18 cellular contexts compared by ENCODE assay signal in genomic region chr2:46922049-46922448, GRCh38. TPM values are rescaled to one million over a fixed set of nuclear protein-coding genes. Genes with fewer than 3 reads are reported as not detected.
DNase-seq lines count a peak whose midpoint lies in the region; ATAC-seq and TF ChIP-seq lines count a peak whose summit lies in the region.
"Had no signal": no experiment of that assay in that cellular context is flagged by ENCODE, and none has a peak within 500 bp of the region (broad histone marks: within the 10 kb centered on the region; RNA-seq: fewer than 3 reads in every experiment).

No MANE protein-coding gene starts in this region.

- no peak overlapping the region for H2BK15ac ChIP-seq in neuronal stem cell (ENCODE audit: low read length)

- H3K27me3 ChIP-seq in CD4-positive, alpha-beta memory T cell (ENCODE audit: insufficient read depth, low read length) = no peaks in the 10 kb centered on the region
- H3K27me3 ChIP-seq in neuronal stem cell (ENCODE audit: control insufficient read depth in 3 of 3, insufficient read depth in 3 of 3, low read depth in 1 of 3, low read length in 3 of 3) = no peaks in the 10 kb centered on the region

- H3K79me1 ChIP-seq in neuronal stem cell (ENCODE audit: low read depth, low read length) = no peaks in the 10 kb centered on the region

- H3K18ac ChIP-seq in neuronal stem cell (ENCODE audit: low read length) = no peak overlapping the region

- intact Hi-C loops in CD4-positive, alpha-beta memory T cell (cut with micrococcal nuclease) = no loop called here

- no peak overlapping the region for H2BK5ac ChIP-seq in neuronal stem cell (ENCODE audit: low read length)

- peaks cover 28% of the 10 kb centered on the region for H3K4me1 ChIP-seq in CD4-positive, alpha-beta memory T cell (ENCODE audit: insufficient read depth, low read length)
- no peaks in the 10 kb centered on the region for H3K4me1 ChIP-seq in neuronal stem cell (ENCODE audit: control insufficient read depth in 2 of 2, insufficient read depth in 1 of 2, low read depth in 1 of 2, low read length in 2 of 2)

- H3K36me3 ChIP-seq in CD4-positive, alpha-beta memory T cell (ENCODE audit: insufficient read depth, low read length) = no peaks in the 10 kb centered on the region
- H3K36me3 ChIP-seq in neuronal stem cell (replicated peaks in 1 of 2; ENCODE audit: control insufficient read depth in 2 of 2, insufficient read depth in 2 of 2, low read length in 2 of 2) = peaks cover 0 to 6% of the 10 kb centered on the region in 2 donors

- H3K27ac Mint-ChIP-seq in CD4-positive, alpha-beta memory T cell = peak overlapping the region in 4 of 7 donors; percentile 6 to 39 (median 23)
- peak overlapping the region; percentile 41 for H3K27ac Mint-ChIP-seq in T-helper 17 cell
- H3K27ac Mint-ChIP-seq: activated T-cell treated with anti-CD3 and anti-CD28 coated beads, Interleukin-2, amount 50 U/mL, for 24 hours had no signal

- CTCF ChIA-PET in CD4-positive, alpha-beta memory T cell (lab: Charles Lee; ENCODE audit: partially characterized antibody) = interaction anchor here (1.2 to 1.3 kb wide), 2 partner anchors 24 to 63 kb away, joined by 3 read pairs; no protein-coding TSS in a partner anchor

- no peak overlapping the region for H2BK12ac ChIP-seq in neuronal stem cell (ENCODE audit: low read length)

- no peaks in the 10 kb centered on the region for H3K9me3 ChIP-seq in CD4-positive, alpha-beta memory T cell (ENCODE audit: control insufficient read depth in 1 of 2, low read length in 2 of 2)
- H3K9me3 ChIP-seq in T-helper 17 cell (ENCODE audit: control insufficient read depth, low read length, poor library complexity, severe bottlenecking) = no peaks in the 10 kb centered on the region
- peaks cover 5 to 19% of the 10 kb centered on the region in 2 donors for H3K9me3 ChIP-seq in neuronal stem cell (replicated peaks in 1 of 2; ENCODE audit: control insufficient read depth in 2 of 2, insufficient read depth in 1 of 2, low read depth in 1 of 2, low read length in 2 of 2)

- no peak overlapping the region for H3K4me3 Mint-ChIP-seq in CD4-positive, alpha-beta memory T cell
- peak overlapping the region; percentile 7 for H3K4me3 Mint-ChIP-seq in T-helper 17 cell
- H3K4me3 Mint-ChIP-seq: activated CD4-positive, alpha-beta T cell treated with anti-CD3 and anti-CD28 coated beads for 36 hours; activated T-cell treated with anti-CD3 and anti-CD28 coated beads, Interleukin-2, amount 50 U/mL, for 24 hours; immature natural killer cell had no signal

- H2AFZ ChIP-seq in neuronal stem cell (ENCODE audit: low read length) = no peak overlapping the region

- H3K27ac ChIP-seq in CD4-positive, alpha-beta memory T cell (ENCODE audit: low read depth, low read length) = no peak overlapping the region
- H3K27ac ChIP-seq in neuronal stem cell (replicated peaks; ENCODE audit: low read length) = no peak overlapping the region
- H3K27ac ChIP-seq: KMS-11 had no signal

- no peak overlapping the region for H3K4ac ChIP-seq in neuronal stem cell (ENCODE audit: low read length)

- H2BK120ac ChIP-seq in neuronal stem cell (ENCODE audit: low read depth, low read length) = no peak overlapping the region

- H3K27me3 Mint-ChIP-seq in CD4-positive, alpha-beta memory T cell = no peaks in the 10 kb centered on the region
- no peaks in the 10 kb centered on the region for H3K27me3 Mint-ChIP-seq in T-helper 17 cell
- H3K27me3 Mint-ChIP-seq: activated CD4-positive, alpha-beta T cell treated with anti-CD3 and anti-CD28 coated beads for 36 hours; activated T-cell treated with anti-CD3 and anti-CD28 coated beads, Interleukin-2, amount 50 U/mL, for 24 hours had no signal

- no peak overlapping the region for H3K4me3 ChIP-seq in CD4-positive, alpha-beta memory T cell (ENCODE audit: low read length in 2 of 2)
- no peak overlapping the region for H3K4me3 ChIP-seq in fibroblast of pulmonary artery (replicated peaks; ENCODE audit: low read depth, low read length)
- no peak overlapping the region for H3K4me3 ChIP-seq in neuronal stem cell (ENCODE audit: low read length in 2 of 2)

- TF ChIP-seq CTCF in fibroblast of pulmonary artery (IDR thresholded peaks at IDR 0.05; ENCODE audit: low read length, missing control alignments) = no peak

- no peak overlapping the region for H4K8ac ChIP-seq in neuronal stem cell (ENCODE audit: low read depth, low read length)

- no peak overlapping the region for H3K14ac ChIP-seq in neuronal stem cell (ENCODE audit: low read length)

- no peak for DNase-seq in CD4-positive, alpha-beta memory T cell
- peak; percentile 59 for DNase-seq in HPDE6-E6E7 (ENCODE audit: extremely low spot score)
- no peak for DNase-seq in T-helper 17 cell
- DNase-seq in fibroblast of pulmonary artery (ENCODE audit: low read depth) = peak; percentile 50
- DNase-seq in neuronal stem cell (ENCODE audit: low spot score) = no peak
- no peak for DNase-seq in NK-92 treated with Interleukin-12 subunit alpha and Interleukin-12 subunit beta, amount 100 ng/mL, for 24 hours (lab: John Stamatoyannopoulos, UW)
- no peak for DNase-seq in activated CD8-positive, alpha-beta memory T cell treated with anti-CD3 and anti-CD28 coated beads, Interleukin-2, amount 50 U/mL, for 4 hours
- DNase-seq in NCI-H524 treated with DMSO at 0.1 percent for 48 hours (lab: John Stamatoyannopoulos, UW) = no peak
- DNase-seq: activated CD4-positive, alpha-beta T cell treated with anti-CD3 and anti-CD28 coated beads for 36 hours; activated T-cell treated with anti-CD3 and anti-CD28 coated beads, Interleukin-2, amount 50 U/mL, for 24 hours; amniotic stem cell; glutamatergic neuron; immature natural killer cell; NCI-H2029; NCI-H69; retina; substantia nigra had no signal

- ATAC-seq in T-helper 17 cell = no peak
- ATAC-seq: activated CD4-positive, alpha-beta T cell treated with anti-CD3 and anti-CD28 coated beads for 36 hours had no signal

- no peak overlapping the region for H2AK5ac ChIP-seq in neuronal stem cell (ENCODE audit: low read depth, low read length)

- peaks cover 0 to 12% (median 6%) of the 10 kb centered on the region in 8 donors for H3K9me3 Mint-ChIP-seq in CD4-positive, alpha-beta memory T cell

- no peak overlapping the region for H3K23ac ChIP-seq in neuronal stem cell (ENCODE audit: low read depth, low read length, poor library complexity)

- no peak overlapping the region for H3K9ac ChIP-seq in neuronal stem cell (ENCODE audit: low read depth, low read length, poor library complexity)
- H3K9ac ChIP-seq: KMS-11 had no signal

- no peak overlapping the region for H3K4me2 ChIP-seq in neuronal stem cell (ENCODE audit: insufficient read depth, low read length, poor library complexity, severe bottlenecking)
- H3K4me2 ChIP-seq: KMS-11 had no signal

- H4K91ac ChIP-seq in neuronal stem cell (ENCODE audit: low read depth, low read length, poor library complexity) = no peak overlapping the region

- WGBS in neuronal stem cell (ENCODE audit: extremely low coverage in 2 of 2, insufficient read length in 2 of 2, insufficient replicate concordance in 1 of 2), 2 donors = no CpG with 5 or more reads among the region's 4 CpGs

- POLR2A ChIA-PET in CD4-positive, alpha-beta memory T cell (lab: Charles Lee; ENCODE audit: partially characterized antibody) = no interaction called here

- peaks cover 20 to 34% (median 26%) of the 10 kb centered on the region in 4 donors for H3K4me1 Mint-ChIP-seq in CD4-positive, alpha-beta memory T cell
- H3K4me1 Mint-ChIP-seq in T-helper 17 cell = peaks cover 23% of the 10 kb centered on the region

- peaks cover 10 to 12% of the 10 kb centered on the region in 2 donors for H3K36me3 Mint-ChIP-seq in CD4-positive, alpha-beta memory T cell
- H3K36me3 Mint-ChIP-seq in T-helper 17 cell (ENCODE audit: low read depth) = peaks cover 2% of the 10 kb centered on the region

RNA-seq across cellular contexts. Expression of gene MCFD2, which starts 6.4 kb away (rescaled TPM):
- total RNA-seq in CD4-positive, alpha-beta memory T cell = 10 to 100 TPM; 39.1 to 43.8 TPM
- polyA plus RNA-seq in CD4-positive, alpha-beta memory T cell = 10 to 100 TPM; 25.1 to 29.2 TPM
- 10 to 100 TPM; 29.0 to 41.9 TPM for total RNA-seq in T-helper 17 cell
- 56.7 TPM for polyA plus RNA-seq in neuronal stem cell (2013, experiment 1 of 2)
- 57.6 TPM for polyA plus RNA-seq in neuronal stem cell (2013, experiment 2 of 2)

RNA-seq across cellular contexts. Expression of gene TTC7A, which starts 19.0 kb away (rescaled TPM):
- 10 to 100 TPM; 44.5 to 44.8 TPM for total RNA-seq in CD4-positive, alpha-beta memory T cell
- polyA plus RNA-seq in CD4-positive, alpha-beta memory T cell = 10 to 100 TPM in 1 of 2 donors, 1 to 10 TPM in 1; 8.6 to 24.9 TPM
- 10 to 100 TPM; 56.3 to 63.0 TPM for total RNA-seq in T-helper 17 cell
- 12.6 TPM for polyA plus RNA-seq in neuronal stem cell (2013, experiment 1 of 2)
- 12.6 TPM for polyA plus RNA-seq in neuronal stem cell (2013, experiment 2 of 2)

Comparison
In these comparisons a context has a peak if more than half of its experiments do, and no peak if none do; other contexts are left out.
1. DNase-seq: peak in HPDE6-E6E7 (single experiment) and fibroblast of pulmonary artery (single experiment); none in CD4-positive, alpha-beta memory T cell (0 of 5), T-helper 17 cell (0 of 3), neuronal stem cell (single experiment), NK-92 treated with Interleukin-12 subunit alpha and Interleukin-12 subunit beta, amount 100 ng/mL, for 24 hours (single experiment), activated CD8-positive, alpha-beta memory T cell treated with anti-CD3 and anti-CD28 coated beads, Interleukin-2, amount 50 U/mL, for 4 hours (single experiment) and NCI-H524 treated with DMSO at 0.1 percent for 48 hours (single experiment).